10 cellular contexts compared by ENCODE assay signal in the genomic region with DNA sequence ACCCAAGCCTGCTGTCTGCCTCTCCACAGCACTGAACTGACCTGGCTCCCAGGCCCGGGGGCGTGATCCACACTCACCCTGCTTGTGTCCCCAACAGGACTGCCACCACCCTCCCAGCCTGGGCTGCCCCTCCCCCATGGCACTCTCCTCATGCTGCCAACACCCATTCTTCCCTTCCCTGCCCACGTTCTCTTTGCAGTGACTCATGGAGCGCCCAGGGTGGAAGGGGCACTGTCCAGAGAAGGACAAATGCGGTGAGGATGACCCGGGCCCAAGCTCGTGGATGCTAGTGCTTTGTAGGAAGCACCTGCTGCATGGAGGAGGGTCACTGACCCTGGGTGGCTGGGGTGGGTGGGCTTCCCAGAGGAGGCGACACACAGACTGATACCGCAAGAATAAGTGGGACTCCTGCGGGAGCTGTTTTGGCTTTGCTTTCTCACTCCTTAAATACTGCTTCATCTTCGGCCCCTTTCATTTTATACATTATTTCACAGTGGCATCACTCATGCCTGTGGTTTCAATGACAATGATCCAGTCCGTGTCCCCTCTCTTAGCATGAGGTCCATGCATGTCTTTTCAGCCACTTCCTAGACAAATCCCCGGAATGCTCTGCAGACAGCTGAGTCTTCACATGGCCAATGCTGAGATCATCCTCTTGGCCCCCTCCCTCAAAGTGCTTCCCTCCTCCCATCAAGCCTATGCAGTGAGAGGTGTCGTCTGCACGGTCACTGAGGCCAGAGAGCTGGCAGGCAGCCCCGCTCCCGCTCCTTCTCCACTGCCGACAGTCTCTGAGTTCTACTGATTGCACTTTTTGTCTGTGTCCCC. TPM values are rescaled to one million over a fixed set of nuclear protein-coding genes. Genes with fewer than 3 reads are reported as not detected.
DNase-seq lines count a peak whose midpoint lies in the region; ATAC-seq and TF ChIP-seq lines count a peak whose summit lies in the region.
"Had no signal": no experiment of that assay in that cellular context is flagged by ENCODE, and none has a peak within 500 bp of the region (broad histone marks: within the 10 kb centered on the region; RNA-seq: fewer than 3 reads in every experiment).

No MANE protein-coding gene starts in this region.

- no peaks in the 10 kb centered on the region for H3K27me3 ChIP-seq in mesendoderm (ENCODE audit: insufficient read depth, low read length, poor library complexity)
- H3K27me3 ChIP-seq in brain microvascular endothelial cell (replicated peaks), result no peaks in the 10 kb centered on the region

- no peak overlapping the region for H3K4me2 ChIP-seq in mesendoderm (ENCODE audit: low read length)

- peaks cover 37% of the 10 kb centered on the region for H3K4me1 Mint-ChIP-seq in T-helper 17 cell

- no peak overlapping the region for H3K9ac ChIP-seq in mesendoderm (ENCODE audit: low read length)

- H3K4ac ChIP-seq in mesendoderm (ENCODE audit: low read depth, low read length), result no peak overlapping the region

- no peaks in the 10 kb centered on the region for H3K79me2 ChIP-seq in mesendoderm (ENCODE audit: control insufficient read depth, insufficient read depth, low read length)

- ATAC-seq in GM18505 (IDR thresholded peaks at IDR 0.05; ENCODE audit: unreplicated experiment) (peak; percentile 23), T-helper 17 cell (no peak), GM18870 (IDR thresholded peaks at IDR 0.05; ENCODE audit: unreplicated experiment) (no peak), GM19324 (IDR thresholded peaks at IDR 0.05; ENCODE audit: low FRiP score, unreplicated experiment) (no peak)

- H2BK15ac ChIP-seq in mesendoderm (replicated peaks; ENCODE audit: low read depth), result no peak overlapping the region

- H2BK5ac ChIP-seq in mesendoderm (ENCODE audit: low read length), result no peak overlapping the region

- H3K56ac ChIP-seq in mesendoderm (ENCODE audit: low read length), result no peak overlapping the region

- peak overlapping the region; percentile 73 for H3K4me3 Mint-ChIP-seq in T-helper 17 cell

- H3K4me3 ChIP-seq in AG04449 (ENCODE audit: low read depth, low read length), result no peak overlapping the region
- H3K4me3 ChIP-seq in mesendoderm (ENCODE audit: low read length), result no peak overlapping the region
- H3K4me3 ChIP-seq in brain microvascular endothelial cell (ENCODE audit: low read depth, low read length), result no peak overlapping the region

- H3K27ac Mint-ChIP-seq in T-helper 17 cell, result peak overlapping the region; percentile 98

- CTCF ChIA-PET in AG04449 (lab: Yijun Ruan, JAX), result interaction anchor here (0.7 to 1.0 kb wide), 2 partner anchors 12 to 22 kb away, joined by 3 to 4 read pairs; no protein-coding TSS in a partner anchor

- POLR2A ChIA-PET in AG04449 (lab: Yijun Ruan, JAX), result interaction anchor here (1.3 kb wide), 1 partner anchor 8 kb away, joined by 3 read pairs; no protein-coding TSS in a partner anchor

- H3K9me3 ChIP-seq in T-helper 17 cell (ENCODE audit: control insufficient read depth, low read length, poor library complexity, severe bottlenecking), result no peaks in the 10 kb centered on the region

- no peak overlapping the region for H3K27ac ChIP-seq in mesendoderm (ENCODE audit: low read depth, low read length)
- H3K27ac ChIP-seq in brain microvascular endothelial cell, result no peak overlapping the region

- H4K5ac ChIP-seq in mesendoderm (ENCODE audit: low read length), result no peak overlapping the region

- H3K36me3 ChIP-seq in mesendoderm (ENCODE audit: control insufficient read depth, insufficient read depth, low read length), result no peaks in the 10 kb centered on the region
- no peaks in the 10 kb centered on the region for H3K36me3 ChIP-seq in brain microvascular endothelial cell (replicated peaks)

- H3K23ac ChIP-seq in mesendoderm (ENCODE audit: low read length), result peak overlapping the region; percentile 57

- no peak overlapping the region for H2BK120ac ChIP-seq in mesendoderm (ENCODE audit: low read depth, low read length)

- TF ChIP-seq POLR2A in GM18505 (IDR thresholded peaks at IDR 0.05; ENCODE audit: borderline replicate concordance, extremely low read depth, insufficient read depth, insufficient read length), result no peak

- no peak for TF ChIP-seq CTCF in AG04449 (IDR thresholded peaks at IDR 0.05; ENCODE audit: insufficient read depth, low read length, missing control alignments)
- no peak for TF ChIP-seq CTCF in brain microvascular endothelial cell (IDR thresholded peaks at IDR 0.05; ENCODE audit: low read depth, low read length, missing control alignments)

- no peaks in the 10 kb centered on the region for H3K4me1 ChIP-seq in mesendoderm (ENCODE audit: control insufficient read depth, low read depth, low read length)

- H3K27me3 Mint-ChIP-seq in T-helper 17 cell, result no peaks in the 10 kb centered on the region

- no peak overlapping the region for H4K8ac ChIP-seq in mesendoderm (ENCODE audit: low read depth, low read length)

- peak; percentile 12 for DNase-seq in AG04449 (ENCODE audit: low read depth, low spot score)
- no peak for DNase-seq in T-helper 17 cell
- DNase-seq in mesendoderm, result peak; percentile 51
- no peak for DNase-seq in brain microvascular endothelial cell
- no peak for DNase-seq in T1000 (lab: John Stamatoyannopoulos, UW)
- DNase-seq: DMS79 treated with DMSO at 0.1 percent for 48 hours, NCI-H1105 treated with DMSO at 0.1 percent for 48 hours had no signal

- in situ Hi-C loops in brain microvascular endothelial cell (cut with HindIII; ENCODE audit: low pct_ligation_motif_present, low sequenced_read_pairs), result no loop called here

- no CpG with 5 or more reads among the region's 18 CpGs for WGBS in mesendoderm (ENCODE audit: extremely low coverage, insufficient coverage, low lambda C conversion rate)

- H3K36me3 Mint-ChIP-seq in T-helper 17 cell (ENCODE audit: low read depth), result no peaks in the 10 kb centered on the region

- no peaks in the 10 kb centered on the region for H3K79me1 ChIP-seq in mesendoderm (ENCODE audit: low read length)

- H2AK5ac ChIP-seq in mesendoderm (ENCODE audit: low read length), result no peak overlapping the region

- H3K18ac ChIP-seq in mesendoderm (ENCODE audit: low read length), result no peak overlapping the region

RNA-seq across cellular contexts. Expression of gene CDK5R1, which starts 17.6 kb away (rescaled TPM):
- 1 to 10 TPM; 8.0 to 8.2 TPM for total RNA-seq in T-helper 17 cell
- polyA plus RNA-seq in mesendoderm (2013, experiment 1 of 2), result 4.6 TPM
- 4.5 TPM for polyA plus RNA-seq in mesendoderm (2013, experiment 2 of 2)

Comparison
In these comparisons a context has a peak if more than half of its experiments do, and no peak if none do; other contexts are left out.
1. DNase-seq: peak in AG04449 (single experiment) and mesendoderm (single experiment); none in T-helper 17 cell (0 of 3), brain microvascular endothelial cell (single experiment) and T1000 (single experiment).